ENCODE assay signal across 3 cellular contexts in the genomic region with DNA sequence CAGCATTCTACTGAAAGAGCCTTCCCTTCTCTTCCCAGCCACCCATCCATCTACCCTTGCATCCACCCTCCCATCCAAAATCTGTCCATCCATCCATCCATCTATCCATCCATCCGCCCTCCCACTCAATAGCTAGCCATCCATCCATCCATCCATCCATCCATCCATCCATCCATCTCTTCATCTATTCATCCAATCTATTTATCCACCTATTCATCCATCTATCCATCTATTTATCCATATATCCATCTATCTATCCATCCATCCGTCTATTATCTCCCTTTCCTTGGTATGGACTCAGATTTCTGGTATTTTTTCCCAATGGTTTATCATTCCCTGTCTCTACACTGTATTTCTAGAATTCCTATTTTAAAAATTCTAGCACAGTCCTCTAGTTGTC.
TF ChIP-seq lines count a peak whose summit lies in the region.

No MANE protein-coding gene starts in this region.

TF ChIP-seq in HEK293, 187 proteins besides CTCF, POLR2A, EP300 and RAD21 (continues in another document):
- TF ChIP-seq ZNF792 (tag by site-specific recombination; IDR thresholded peaks at IDR 0.05) (no peak), ZNF623 (tag by site-specific recombination; IDR thresholded peaks at IDR 0.05) (no peak), TRIM28 (IDR thresholded peaks at IDR 0.05; ENCODE audit: borderline replicate concordance, low read length) (no peak), ZNF184 (tag by site-specific recombination; IDR thresholded peaks at IDR 0.05) (no peak), ZNF843 (tag by site-specific recombination; IDR thresholded peaks at IDR 0.05) (no peak), ZNF664 (tag by site-specific recombination; IDR thresholded peaks at IDR 0.05) (no peak), KLF8 (tag by site-specific recombination; IDR thresholded peaks at IDR 0.05) (no peak), ZBTB17 (tag by site-specific recombination; IDR thresholded peaks at IDR 0.05) (peak; percentile 91), ZNF366 (tag by site-specific recombination; conservative IDR thresholded peaks at IDR 0.05) (peak; percentile 92), IKZF3 (tag by site-specific recombination; IDR thresholded peaks at IDR 0.05) (no peak), KLF1 (tag by site-specific recombination; IDR thresholded peaks at IDR 0.05) (no peak), ZNF48 (tag by site-specific recombination; IDR thresholded peaks at IDR 0.05) (no peak), ZNF544 (tag by site-specific recombination; IDR thresholded peaks at IDR 0.05) (no peak), SALL2 (tag by site-specific recombination; IDR thresholded peaks at IDR 0.05; ENCODE audit: borderline replicate concordance) (0 out of 2 replicates have a peak, but pooled peaks have one; percentile 63), ZBTB20 (tag by site-specific recombination; IDR thresholded peaks at IDR 0.05) (no peak), YY2 (tag by site-specific recombination; IDR thresholded peaks at IDR 0.05) (no peak), ZNF777 (tag by site-specific recombination; IDR thresholded peaks at IDR 0.05; ENCODE audit: borderline replicate concordance) (no peak)
- TF ChIP-seq, protein P1, sequence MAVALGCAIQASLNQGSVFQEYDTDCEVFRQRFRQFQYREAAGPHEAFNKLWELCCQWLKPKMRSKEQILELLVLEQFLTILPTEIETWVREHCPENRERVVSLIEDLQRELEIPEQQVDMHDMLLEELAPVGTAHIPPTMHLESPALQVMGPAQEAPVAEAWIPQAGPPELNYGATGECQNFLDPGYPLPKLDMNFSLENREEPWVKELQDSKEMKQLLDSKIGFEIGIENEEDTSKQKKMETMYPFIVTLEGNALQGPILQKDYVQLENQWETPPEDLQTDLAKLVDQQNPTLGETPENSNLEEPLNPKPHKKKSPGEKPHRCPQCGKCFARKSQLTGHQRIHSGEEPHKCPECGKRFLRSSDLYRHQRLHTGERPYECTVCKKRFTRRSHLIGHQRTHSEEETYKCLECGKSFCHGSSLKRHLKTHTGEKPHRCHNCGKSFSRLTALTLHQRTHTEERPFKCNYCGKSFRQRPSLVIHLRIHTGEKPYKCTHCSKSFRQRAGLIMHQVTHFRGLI (tag by site-specific recombination; IDR thresholded peaks at IDR 0.05) = no peak
- TF ChIP-seq, protein P2, sequence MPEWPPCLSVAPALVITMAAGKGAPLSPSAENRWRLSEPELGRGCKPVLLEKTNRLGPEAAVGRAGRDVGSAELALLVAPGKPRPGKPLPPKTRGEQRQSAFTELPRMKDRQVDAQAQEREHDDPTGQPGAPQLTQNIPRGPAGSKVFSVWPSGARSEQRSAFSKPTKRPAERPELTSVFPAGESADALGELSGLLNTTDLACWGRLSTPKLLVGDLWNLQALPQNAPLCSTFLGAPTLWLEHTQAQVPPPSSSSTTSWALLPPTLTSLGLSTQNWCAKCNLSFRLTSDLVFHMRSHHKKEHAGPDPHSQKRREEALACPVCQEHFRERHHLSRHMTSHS (tag by site-specific recombination; IDR thresholded peaks at IDR 0.05) = no peak

TF ChIP-seq in K562, 482 proteins besides CTCF, POLR2A, EP300 and RAD21:
- TF ChIP-seq HDAC3 (IDR thresholded peaks at IDR 0.05; ENCODE audit: borderline replicate concordance, partially characterized antibody) (no peak), CBX5 (IDR thresholded peaks at IDR 0.05; ENCODE audit: borderline replicate concordance, low read depth) (no peak)
- TF ChIP-seq, protein P3, sequence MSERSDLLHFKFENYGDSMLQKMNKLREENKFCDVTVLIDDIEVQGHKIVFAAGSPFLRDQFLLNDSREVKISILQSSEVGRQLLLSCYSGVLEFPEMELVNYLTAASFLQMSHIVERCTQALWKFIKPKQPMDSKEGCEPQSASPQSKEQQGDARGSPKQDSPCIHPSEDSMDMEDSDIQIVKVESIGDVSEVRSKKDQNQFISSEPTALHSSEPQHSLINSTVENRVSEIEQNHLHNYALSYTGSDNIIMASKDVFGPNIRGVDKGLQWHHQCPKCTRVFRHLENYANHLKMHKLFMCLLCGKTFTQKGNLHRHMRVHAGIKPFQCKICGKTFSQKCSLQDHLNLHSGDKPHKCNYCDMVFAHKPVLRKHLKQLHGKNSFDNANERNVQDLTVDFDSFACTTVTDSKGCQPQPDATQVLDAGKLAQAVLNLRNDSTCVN (CRISPR knock-in tag; IDR thresholded peaks at IDR 0.05) = 0 out of 2 replicates have a peak, but pooled peaks have one; percentile 25

TF ChIP-seq in H1, 55 proteins besides CTCF, POLR2A, EP300 and RAD21:
- TF ChIP-seq SIN3A (conservative IDR thresholded peaks at IDR 0.05 in 1 of 2, IDR thresholded peaks at IDR 0.05 in 1 of 2; ENCODE audit: low read depth in 1 of 2, low read length in 2 of 2) (no peak), RXRA (IDR thresholded peaks at IDR 0.05; ENCODE audit: insufficient read depth, low read depth, low read length) (no peak), EZH2 (IDR thresholded peaks at IDR 0.05; ENCODE audit: low read depth, low read length, severe bottlenecking) (no peak), BCL11A (IDR thresholded peaks at IDR 0.05; ENCODE audit: low read depth in 2 of 2, low read length in 2 of 2) (no peak), MAFK (IDR thresholded peaks at IDR 0.05; ENCODE audit: low read depth, low read length) (no peak), JUN (IDR thresholded peaks at IDR 0.05; ENCODE audit: low read depth, low read length) (no peak), NRF1 (IDR thresholded peaks at IDR 0.05; ENCODE audit: low read depth, low read length) (no peak), YY1 (IDR thresholded peaks at IDR 0.05; ENCODE audit: low read depth, low read length) (no peak), CBX5 (IDR thresholded peaks at IDR 0.05; ENCODE audit: low read depth, low read length) (no peak)
- TF ChIP-seq, protein P4, sequence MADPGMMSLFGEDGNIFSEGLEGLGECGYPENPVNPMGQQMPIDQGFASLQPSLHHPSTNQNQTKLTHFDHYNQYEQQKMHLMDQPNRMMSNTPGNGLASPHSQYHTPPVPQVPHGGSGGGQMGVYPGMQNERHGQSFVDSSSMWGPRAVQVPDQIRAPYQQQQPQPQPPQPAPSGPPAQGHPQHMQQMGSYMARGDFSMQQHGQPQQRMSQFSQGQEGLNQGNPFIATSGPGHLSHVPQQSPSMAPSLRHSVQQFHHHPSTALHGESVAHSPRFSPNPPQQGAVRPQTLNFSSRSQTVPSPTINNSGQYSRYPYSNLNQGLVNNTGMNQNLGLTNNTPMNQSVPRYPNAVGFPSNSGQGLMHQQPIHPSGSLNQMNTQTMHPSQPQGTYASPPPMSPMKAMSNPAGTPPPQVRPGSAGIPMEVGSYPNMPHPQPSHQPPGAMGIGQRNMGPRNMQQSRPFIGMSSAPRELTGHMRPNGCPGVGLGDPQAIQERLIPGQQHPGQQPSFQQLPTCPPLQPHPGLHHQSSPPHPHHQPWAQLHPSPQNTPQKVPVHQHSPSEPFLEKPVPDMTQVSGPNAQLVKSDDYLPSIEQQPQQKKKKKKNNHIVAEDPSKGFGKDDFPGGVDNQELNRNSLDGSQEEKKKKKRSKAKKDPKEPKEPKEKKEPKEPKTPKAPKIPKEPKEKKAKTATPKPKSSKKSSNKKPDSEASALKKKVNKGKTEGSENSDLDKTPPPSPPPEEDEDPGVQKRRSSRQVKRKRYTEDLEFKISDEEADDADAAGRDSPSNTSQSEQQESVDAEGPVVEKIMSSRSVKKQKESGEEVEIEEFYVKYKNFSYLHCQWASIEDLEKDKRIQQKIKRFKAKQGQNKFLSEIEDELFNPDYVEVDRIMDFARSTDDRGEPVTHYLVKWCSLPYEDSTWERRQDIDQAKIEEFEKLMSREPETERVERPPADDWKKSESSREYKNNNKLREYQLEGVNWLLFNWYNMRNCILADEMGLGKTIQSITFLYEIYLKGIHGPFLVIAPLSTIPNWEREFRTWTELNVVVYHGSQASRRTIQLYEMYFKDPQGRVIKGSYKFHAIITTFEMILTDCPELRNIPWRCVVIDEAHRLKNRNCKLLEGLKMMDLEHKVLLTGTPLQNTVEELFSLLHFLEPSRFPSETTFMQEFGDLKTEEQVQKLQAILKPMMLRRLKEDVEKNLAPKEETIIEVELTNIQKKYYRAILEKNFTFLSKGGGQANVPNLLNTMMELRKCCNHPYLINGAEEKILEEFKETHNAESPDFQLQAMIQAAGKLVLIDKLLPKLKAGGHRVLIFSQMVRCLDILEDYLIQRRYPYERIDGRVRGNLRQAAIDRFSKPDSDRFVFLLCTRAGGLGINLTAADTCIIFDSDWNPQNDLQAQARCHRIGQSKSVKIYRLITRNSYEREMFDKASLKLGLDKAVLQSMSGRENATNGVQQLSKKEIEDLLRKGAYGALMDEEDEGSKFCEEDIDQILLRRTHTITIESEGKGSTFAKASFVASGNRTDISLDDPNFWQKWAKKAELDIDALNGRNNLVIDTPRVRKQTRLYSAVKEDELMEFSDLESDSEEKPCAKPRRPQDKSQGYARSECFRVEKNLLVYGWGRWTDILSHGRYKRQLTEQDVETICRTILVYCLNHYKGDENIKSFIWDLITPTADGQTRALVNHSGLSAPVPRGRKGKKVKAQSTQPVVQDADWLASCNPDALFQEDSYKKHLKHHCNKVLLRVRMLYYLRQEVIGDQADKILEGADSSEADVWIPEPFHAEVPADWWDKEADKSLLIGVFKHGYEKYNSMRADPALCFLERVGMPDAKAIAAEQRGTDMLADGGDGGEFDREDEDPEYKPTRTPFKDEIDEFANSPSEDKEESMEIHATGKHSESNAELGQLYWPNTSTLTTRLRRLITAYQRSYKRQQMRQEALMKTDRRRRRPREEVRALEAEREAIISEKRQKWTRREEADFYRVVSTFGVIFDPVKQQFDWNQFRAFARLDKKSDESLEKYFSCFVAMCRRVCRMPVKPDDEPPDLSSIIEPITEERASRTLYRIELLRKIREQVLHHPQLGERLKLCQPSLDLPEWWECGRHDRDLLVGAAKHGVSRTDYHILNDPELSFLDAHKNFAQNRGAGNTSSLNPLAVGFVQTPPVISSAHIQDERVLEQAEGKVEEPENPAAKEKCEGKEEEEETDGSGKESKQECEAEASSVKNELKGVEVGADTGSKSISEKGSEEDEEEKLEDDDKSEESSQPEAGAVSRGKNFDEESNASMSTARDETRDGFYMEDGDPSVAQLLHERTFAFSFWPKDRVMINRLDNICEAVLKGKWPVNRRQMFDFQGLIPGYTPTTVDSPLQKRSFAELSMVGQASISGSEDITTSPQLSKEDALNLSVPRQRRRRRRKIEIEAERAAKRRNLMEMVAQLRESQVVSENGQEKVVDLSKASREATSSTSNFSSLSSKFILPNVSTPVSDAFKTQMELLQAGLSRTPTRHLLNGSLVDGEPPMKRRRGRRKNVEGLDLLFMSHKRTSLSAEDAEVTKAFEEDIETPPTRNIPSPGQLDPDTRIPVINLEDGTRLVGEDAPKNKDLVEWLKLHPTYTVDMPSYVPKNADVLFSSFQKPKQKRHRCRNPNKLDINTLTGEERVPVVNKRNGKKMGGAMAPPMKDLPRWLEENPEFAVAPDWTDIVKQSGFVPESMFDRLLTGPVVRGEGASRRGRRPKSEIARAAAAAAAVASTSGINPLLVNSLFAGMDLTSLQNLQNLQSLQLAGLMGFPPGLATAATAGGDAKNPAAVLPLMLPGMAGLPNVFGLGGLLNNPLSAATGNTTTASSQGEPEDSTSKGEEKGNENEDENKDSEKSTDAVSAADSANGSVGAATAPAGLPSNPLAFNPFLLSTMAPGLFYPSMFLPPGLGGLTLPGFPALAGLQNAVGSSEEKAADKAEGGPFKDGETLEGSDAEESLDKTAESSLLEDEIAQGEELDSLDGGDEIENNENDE (IDR thresholded peaks at IDR 0.05; ENCODE audit: insufficient replicate concordance, low read length) = no peak
TF ChIP-seq in H1: peak in this region for 0.
